Comparison of ENCODE assay signal across 17 cellular contexts in genomic region chr14:32702088-32702487, GRCh38.
DNase-seq lines count a peak whose midpoint lies in the region; ATAC-seq and TF ChIP-seq lines count a peak whose summit lies in the region.
"Had no signal": no experiment of that assay in that cellular context is flagged by ENCODE, and none has a peak within 500 bp of the region (broad histone marks: within the 10 kb centered on the region; RNA-seq: fewer than 3 reads in every experiment).

No MANE protein-coding gene starts in this region.

- intact Hi-C loops in left ventricle myocardium inferior (cut with micrococcal nuclease) = no loop called here
- intact Hi-C loops in Right ventricle myocardium superior (cut with DNase I) = loop anchor here (10.0 kb wide), 1 partner anchor 127 kb away; no protein-coding TSS in a partner anchor
- intact Hi-C loops in uterus (cut with DNase I; ENCODE audit: low total_unique reads) = no loop called here

- peak overlapping the region; percentile 77 for H3K27ac ChIP-seq in left ventricle myocardium inferior (replicated peaks)
- H3K27ac ChIP-seq in epithelial cell of prostate = peak overlapping the region; percentile 26
- peak overlapping the region; percentile 75 for H3K27ac ChIP-seq in rectal smooth muscle tissue (ENCODE audit: low read depth, low read length)
- peak overlapping the region; percentile 75 to 86 for H3K27ac ChIP-seq in uterus
- H3K27ac ChIP-seq: WERI-Rb-1 had no signal

- H3K4me1 ChIP-seq in left ventricle myocardium inferior = peaks cover 66% of the 10 kb centered on the region
- H3K4me1 ChIP-seq in rectal smooth muscle tissue (ENCODE audit: control insufficient read depth, insufficient read depth, low read length) = peaks cover 21% of the 10 kb centered on the region
- H3K4me1 ChIP-seq in uterus = peaks cover 0 to 4% of the 10 kb centered on the region in 2 donors
- H3K4me1 ChIP-seq: Caco-2 had no signal

- no peak overlapping the region for H3K9ac ChIP-seq in rectal smooth muscle tissue (ENCODE audit: low read length)

- no peak for TF ChIP-seq POLR2A in uterus (IDR thresholded peaks at IDR 0.05)

- ATAC-seq in Right ventricle myocardium superior (ENCODE audit: poor library complexity) = no peak
- no peak for ATAC-seq in HG03354 (IDR thresholded peaks at IDR 0.05; ENCODE audit: poor library complexity, severe bottlenecking, unreplicated experiment)
- ATAC-seq: Panc1 had no signal

- H3K27me3 ChIP-seq in left ventricle myocardium inferior (ENCODE audit: low read depth) (no peaks in the 10 kb centered on the region), rectal smooth muscle tissue (ENCODE audit: control insufficient read depth, insufficient read depth, low read length) (no peaks in the 10 kb centered on the region), uterus (no peaks in the 10 kb centered on the region)

- H3K9me3 ChIP-seq in left ventricle myocardium inferior (replicated peaks) (no peaks in the 10 kb centered on the region), uterus (no peaks in the 10 kb centered on the region)
- H3K9me3 ChIP-seq: Caco-2, mucosa of descending colon had no signal

- no peak for DNase-seq in left ventricle myocardium inferior
- no peak for DNase-seq in Right ventricle myocardium superior
- no peak for DNase-seq in epithelial cell of prostate (ENCODE audit: low read depth, low spot score)
- DNase-seq in uterus = no peak
- DNase-seq in GM10266 (ENCODE audit: extremely low spot score) = no peak
- no peak for DNase-seq in DMS53 treated with DMSO at 0.1 percent for 48 hours (lab: John Stamatoyannopoulos, UW; ENCODE audit: unreplicated experiment)
- DNase-seq: GDM1, Karpas-422, NCI-H1694 treated with DMSO at 0.1 percent for 48 hours, NCI-H510A, trophoblast cell, WERI-Rb-1 had no signal

- H3K36me3 ChIP-seq in left ventricle myocardium inferior (no peaks in the 10 kb centered on the region), rectal smooth muscle tissue (ENCODE audit: control insufficient read depth, insufficient read depth, low read length) (no peaks in the 10 kb centered on the region), uterus (no peaks in the 10 kb centered on the region)
- H3K36me3 ChIP-seq: WERI-Rb-1 had no signal

- TF ChIP-seq CTCF in left ventricle myocardium inferior (IDR thresholded peaks at IDR 0.05; ENCODE audit: borderline replicate concordance) = no peak
- no peak for TF ChIP-seq CTCF in uterus (IDR thresholded peaks at IDR 0.05)
- TF ChIP-seq CTCF in GM10266 (IDR thresholded peaks at IDR 0.05; ENCODE audit: control insufficient read depth, insufficient read depth, low read depth, missing control alignments) = no peak

- H3K4me3 ChIP-seq in left ventricle myocardium inferior (peak overlapping the region; percentile 33), rectal smooth muscle tissue (ENCODE audit: low read length) (no peak overlapping the region), uterus (no peak overlapping the region)
- H3K4me3 ChIP-seq: mucosa of descending colon had no signal

Comparison
In these comparisons a context has a peak if more than half of its experiments do, and no peak if none do; other contexts are left out.
1. H3K27ac ChIP-seq: peak in every context shown above with its lines; median percentile 80 in uterus; 77 in left ventricle myocardium inferior; 75 in rectal smooth muscle tissue; 26 in epithelial cell of prostate.